ENCODE assay signal across 19 cellular contexts in genomic region chr12:58950739-58951100, GRCh38. TPM values are rescaled to one million over a fixed set of nuclear protein-coding genes. Genes with fewer than 3 reads are reported as not detected.
A peak's percentile ranks its signal among the peaks of the same experiment; 100 is the strongest.
DNase-seq lines count a peak whose midpoint lies in the region; TF ChIP-seq lines count a peak whose summit lies in the region.
"Had no signal": no experiment of that assay in that cellular context is flagged by ENCODE, and none has a peak within 500 bp of the region (broad histone marks: within the 10 kb centered on the region; RNA-seq: fewer than 3 reads in every experiment).

No MANE protein-coding gene starts in this region.

- no peaks in the 10 kb centered on the region for H3K79me1 ChIP-seq in mesenchymal stem cell (replicated peaks; ENCODE audit: low read length, poor library complexity, severe bottlenecking)

- no peak overlapping the region for H3K4ac ChIP-seq in mesenchymal stem cell (ENCODE audit: low read depth in 1 of 2, low read length in 2 of 2)

- no peak overlapping the region for H3K14ac ChIP-seq in mesenchymal stem cell (ENCODE audit: low read length in 2 of 2)

- H3K27me3 ChIP-seq in hepatocyte (no peaks in the 10 kb centered on the region), transverse colon (no peaks in the 10 kb centered on the region), mesenchymal stem cell (ENCODE audit: control insufficient read depth in 1 of 2, insufficient read depth in 1 of 2, low read length in 2 of 2) (no peaks in the 10 kb centered on the region)

- 40% methylated on average over 2 of the region's 2 CpGs for WGBS in hepatocyte (ENCODE audit: low lambda C conversion rate, missing lambda C conversion rate)
- 29 to 32% methylated on average over 1 to 2 of the region's 2 CpGs for WGBS in transverse colon (ENCODE audit: low coverage in 1 of 2), 2 donors
- 69% methylated on average over 2 of the region's 2 CpGs for WGBS in mesenchymal stem cell

- H4K20me1 ChIP-seq in hepatocyte (ENCODE audit: insufficient read depth, poor library complexity, severe bottlenecking) = no peaks in the 10 kb centered on the region

- no peaks in the 10 kb centered on the region for H3K79me2 ChIP-seq in hepatocyte

- TF ChIP-seq CTCF in hepatocyte (IDR thresholded peaks at IDR 0.05; ENCODE audit: poor library complexity) (no peak), transverse colon (IDR thresholded peaks at IDR 0.05) (peak in 3 of 5 experiments; percentile 15 to 45 (median 30))

- H3K9ac ChIP-seq in mesenchymal stem cell (ENCODE audit: low read length) = no peak overlapping the region

- H2BK12ac ChIP-seq in mesenchymal stem cell (ENCODE audit: low read length in 2 of 2) = no peak overlapping the region

- no peaks in the 10 kb centered on the region for H3K36me3 ChIP-seq in hepatocyte (replicated peaks; ENCODE audit: insufficient read depth, low read depth)
- no peaks in the 10 kb centered on the region for H3K36me3 ChIP-seq in transverse colon
- no peaks in the 10 kb centered on the region for H3K36me3 ChIP-seq in mesenchymal stem cell (ENCODE audit: control insufficient read depth in 1 of 2, insufficient read depth in 2 of 2, low read depth in 1 of 2, low read length in 2 of 2)

- TF ChIP-seq POLR2A in transverse colon (IDR thresholded peaks at IDR 0.05) = no peak

- intact Hi-C loops in transverse colon (cut with DNase I; ENCODE audit: low total_unique reads) = no loop called here

- H3K27ac ChIP-seq in hepatocyte = peak overlapping the region; percentile 92
- peak overlapping the region; percentile 75 to 88 (median 84) for H3K27ac ChIP-seq in transverse colon
- H3K27ac ChIP-seq in mesenchymal stem cell (ENCODE audit: low read length, poor library complexity, severe bottlenecking) = no peak overlapping the region
- H3K27ac ChIP-seq: 22Rv1 had no signal

- H2BK120ac ChIP-seq in mesenchymal stem cell (ENCODE audit: low read depth, low read length) = no peak overlapping the region

- no peaks in the 10 kb centered on the region for H3K9me2 ChIP-seq in hepatocyte (replicated peaks; ENCODE audit: insufficient read depth)

- no peak overlapping the region for H2AK5ac ChIP-seq in mesenchymal stem cell (ENCODE audit: low read length, severe bottlenecking)

- H2AFZ ChIP-seq in hepatocyte (peak overlapping the region; percentile 52), mesenchymal stem cell (ENCODE audit: low read depth, low read length) (no peak overlapping the region)

- DNase-seq in NCI-H146 (lab: John Stamatoyannopoulos, UW) = peak; percentile 16
- no peak for DNase-seq in NCI-H146 treated with DMSO at 0.1 percent for 48 hours (lab: John Stamatoyannopoulos, UW; ENCODE audit: unreplicated experiment)
- DNase-seq in SHP77 treated with DMSO at 0.1 percent for 48 hours (lab: John Stamatoyannopoulos, UW) = peak; percentile 6
- DNase-seq in hepatocyte (ENCODE audit: low spot score) = peak; percentile 6
- DNase-seq in transverse colon = peak; percentile 37
- DNase-seq in activated CD4-positive, alpha-beta T cell treated with anti-CD3 and anti-CD28 coated beads for 48 hours = no peak
- DNase-seq in mesenchymal stem cell = no peak
- DNase-seq in HUDEP-2 (lab: John Stamatoyannopoulos, UW; ENCODE audit: unreplicated experiment in 76 of 76) = no peak
- DNase-seq: CD4-positive, CD25-positive, alpha-beta regulatory T cell; Kasumi-1; MM.1S; NCI-H1105; NCI-H187; NK-92 treated with Interleukin-12 subunit alpha and Interleukin-12 subunit beta, amount 100 ng/mL, for 24 hours; OCI-M1 had no signal

- no peak overlapping the region for H3K23ac ChIP-seq in mesenchymal stem cell (ENCODE audit: low read length in 2 of 2)

- H2BK5ac ChIP-seq in mesenchymal stem cell (ENCODE audit: low read depth, low read length, poor library complexity, severe bottlenecking) = no peak overlapping the region

- no peak for TF ChIP-seq EP300 in transverse colon (IDR thresholded peaks at IDR 0.05; ENCODE audit: low read depth)

- H3K4me1 ChIP-seq in hepatocyte (ENCODE audit: insufficient read depth) (peaks cover 1% of the 10 kb centered on the region), transverse colon (peaks cover 0 to 20% (median 4%) of the 10 kb centered on the region in 4 donors), mesenchymal stem cell (ENCODE audit: control insufficient read depth, insufficient read depth, low read depth, low read length) (no peaks in the 10 kb centered on the region)

- H2BK15ac ChIP-seq in mesenchymal stem cell (ENCODE audit: low read depth, poor library complexity, severe bottlenecking) = no peak overlapping the region

- in situ Hi-C loops in transverse colon (cut with MboI; ENCODE audit: low pct_ligation_motif_present in 1 of 4, low pct_unique_long_range_greater_than_20kb in 1 of 4, low sequenced_read_pairs in 3 of 4) = no loop called here

- no peak overlapping the region for H4K8ac ChIP-seq in mesenchymal stem cell (ENCODE audit: low read length)

- H3K4me3 ChIP-seq in hepatocyte = no peak overlapping the region
- peak overlapping the region in 1 of 4 donors; percentile 32 for H3K4me3 ChIP-seq in transverse colon
- no peak overlapping the region for H3K4me3 ChIP-seq in mesenchymal stem cell (ENCODE audit: insufficient read depth in 1 of 2, low read depth in 1 of 2, low read length in 2 of 2)

- no peaks in the 10 kb centered on the region for H3K9me3 ChIP-seq in hepatocyte (ENCODE audit: low read depth)
- H3K9me3 ChIP-seq in transverse colon = no peaks in the 10 kb centered on the region
- peaks cover 9% of the 10 kb centered on the region for H3K9me3 ChIP-seq in mesenchymal stem cell (ENCODE audit: control insufficient read depth, low read length)
- H3K9me3 ChIP-seq: Caco-2 had no signal

- no peak overlapping the region for H4K91ac ChIP-seq in mesenchymal stem cell (ENCODE audit: low read length)

- no peak overlapping the region for H3K18ac ChIP-seq in mesenchymal stem cell (ENCODE audit: low read depth in 1 of 2, low read length in 2 of 2)

- H3K4me2 ChIP-seq in hepatocyte (peak overlapping the region; percentile 62), mesenchymal stem cell (ENCODE audit: low read length, poor library complexity, severe bottlenecking) (no peak overlapping the region)

RNA-seq across cellular contexts. Expression of gene LRIG3, which starts 30.4 kb away (rescaled TPM):
- 63.9 and 71.5 TPM in 2 replicates for total RNA-seq in hepatocyte
- 21.7 and 23.7 TPM in 2 replicates for polyA plus RNA-seq in hepatocyte
- total RNA-seq in transverse colon = 100 to 1,000 TPM in 3 of 4 donors, 10 to 100 TPM in 1; 43.0 to 115 (median 107) TPM
- 11.1 TPM for polyA plus RNA-seq in mesenchymal stem cell (2013, experiment 1 of 2)
- polyA plus RNA-seq in mesenchymal stem cell (2013, experiment 2 of 2) = 11.7 TPM
- total RNA-seq: B cell; CD4-positive, CD25-positive, alpha-beta regulatory T cell had no signal
- polyA plus RNA-seq: CD4-positive, CD25-positive, alpha-beta regulatory T cell; IgD-negative memory B cell had no signal

Comparison
In these comparisons a context has a peak if more than half of its experiments do, and no peak if none do; other contexts are left out.
1. DNase-seq: peak in NCI-H146 (single experiment), SHP77 treated with DMSO at 0.1 percent for 48 hours (single experiment), hepatocyte (single experiment) and transverse colon (single experiment); none in NCI-H146 treated with DMSO at 0.1 percent for 48 hours (single experiment), activated CD4-positive, alpha-beta T cell treated with anti-CD3 and anti-CD28 coated beads for 48 hours (single experiment), mesenchymal stem cell (single experiment) and HUDEP-2 (0 of 76).